Comparison of ENCODE assay signal across 1 cellular context in the genomic region with DNA sequence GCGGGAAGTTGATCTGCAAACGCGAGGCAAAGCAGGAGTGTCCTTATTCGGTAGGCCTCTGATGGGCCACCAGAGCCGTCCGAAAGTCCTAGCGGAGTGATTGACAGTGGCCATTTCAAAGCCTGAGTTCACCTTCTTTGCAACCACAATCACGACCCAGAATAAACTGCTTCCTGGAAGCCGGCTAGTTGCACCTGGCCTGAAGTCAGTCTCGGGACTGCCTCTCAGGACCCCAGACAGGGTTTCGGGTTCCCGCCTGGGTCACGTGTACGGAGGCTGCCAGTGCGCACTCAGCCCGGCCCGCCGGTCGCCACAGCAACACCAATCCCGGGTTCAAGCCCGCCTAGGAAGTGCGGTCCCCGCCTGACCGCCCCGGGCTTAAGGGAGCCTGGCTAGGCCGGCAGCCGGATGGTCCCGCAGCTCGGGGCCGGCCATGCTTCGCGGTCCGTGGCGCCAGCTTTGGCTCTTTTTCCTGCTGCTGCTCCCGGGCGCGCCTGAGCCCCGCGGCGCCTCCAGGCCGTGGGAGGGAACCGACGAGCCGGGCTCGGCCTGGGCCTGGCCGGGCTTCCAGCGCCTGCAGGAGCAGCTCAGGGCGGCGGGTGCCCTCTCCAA.
TF ChIP-seq lines count a peak whose summit lies in the region.

A gene with protein sequence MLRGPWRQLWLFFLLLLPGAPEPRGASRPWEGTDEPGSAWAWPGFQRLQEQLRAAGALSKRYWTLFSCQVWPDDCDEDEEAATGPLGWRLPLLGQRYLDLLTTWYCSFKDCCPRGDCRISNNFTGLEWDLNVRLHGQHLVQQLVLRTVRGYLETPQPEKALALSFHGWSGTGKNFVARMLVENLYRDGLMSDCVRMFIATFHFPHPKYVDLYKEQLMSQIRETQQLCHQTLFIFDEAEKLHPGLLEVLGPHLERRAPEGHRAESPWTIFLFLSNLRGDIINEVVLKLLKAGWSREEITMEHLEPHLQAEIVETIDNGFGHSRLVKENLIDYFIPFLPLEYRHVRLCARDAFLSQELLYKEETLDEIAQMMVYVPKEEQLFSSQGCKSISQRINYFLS (plus strand): TSS at position 375 of the 612 bp plus-strand sequence. CDS start 59 bp downstream, at position 434.

TF ChIP-seq in K562, 482 proteins besides CTCF, POLR2A, EP300 and RAD21 (continued from another document and continues in another):
- TF ChIP-seq, protein P1, sequence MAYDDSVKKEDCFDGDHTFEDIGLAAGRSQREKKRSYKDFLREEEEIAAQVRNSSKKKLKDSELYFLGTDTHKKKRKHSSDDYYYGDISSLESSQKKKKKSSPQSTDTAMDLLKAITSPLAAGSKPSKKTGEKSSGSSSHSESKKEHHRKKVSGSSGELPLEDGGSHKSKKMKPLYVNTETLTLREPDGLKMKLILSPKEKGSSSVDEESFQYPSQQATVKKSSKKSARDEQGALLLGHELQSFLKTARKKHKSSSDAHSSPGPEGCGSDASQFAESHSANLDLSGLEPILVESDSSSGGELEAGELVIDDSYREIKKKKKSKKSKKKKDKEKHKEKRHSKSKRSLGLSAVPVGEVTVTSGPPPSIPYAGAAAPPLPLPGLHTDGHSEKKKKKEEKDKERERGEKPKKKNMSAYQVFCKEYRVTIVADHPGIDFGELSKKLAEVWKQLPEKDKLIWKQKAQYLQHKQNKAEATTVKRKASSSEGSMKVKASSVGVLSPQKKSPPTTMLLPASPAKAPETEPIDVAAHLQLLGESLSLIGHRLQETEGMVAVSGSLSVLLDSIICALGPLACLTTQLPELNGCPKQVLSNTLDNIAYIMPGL (CRISPR knock-in tag; IDR thresholded peaks at IDR 0.05): peak; percentile 86
- no peak for TF ChIP-seq EZH2 (IDR thresholded peaks at IDR 0.05; ENCODE audit: borderline replicate concordance, low read depth, low read length)
- TF ChIP-seq, protein P2, sequence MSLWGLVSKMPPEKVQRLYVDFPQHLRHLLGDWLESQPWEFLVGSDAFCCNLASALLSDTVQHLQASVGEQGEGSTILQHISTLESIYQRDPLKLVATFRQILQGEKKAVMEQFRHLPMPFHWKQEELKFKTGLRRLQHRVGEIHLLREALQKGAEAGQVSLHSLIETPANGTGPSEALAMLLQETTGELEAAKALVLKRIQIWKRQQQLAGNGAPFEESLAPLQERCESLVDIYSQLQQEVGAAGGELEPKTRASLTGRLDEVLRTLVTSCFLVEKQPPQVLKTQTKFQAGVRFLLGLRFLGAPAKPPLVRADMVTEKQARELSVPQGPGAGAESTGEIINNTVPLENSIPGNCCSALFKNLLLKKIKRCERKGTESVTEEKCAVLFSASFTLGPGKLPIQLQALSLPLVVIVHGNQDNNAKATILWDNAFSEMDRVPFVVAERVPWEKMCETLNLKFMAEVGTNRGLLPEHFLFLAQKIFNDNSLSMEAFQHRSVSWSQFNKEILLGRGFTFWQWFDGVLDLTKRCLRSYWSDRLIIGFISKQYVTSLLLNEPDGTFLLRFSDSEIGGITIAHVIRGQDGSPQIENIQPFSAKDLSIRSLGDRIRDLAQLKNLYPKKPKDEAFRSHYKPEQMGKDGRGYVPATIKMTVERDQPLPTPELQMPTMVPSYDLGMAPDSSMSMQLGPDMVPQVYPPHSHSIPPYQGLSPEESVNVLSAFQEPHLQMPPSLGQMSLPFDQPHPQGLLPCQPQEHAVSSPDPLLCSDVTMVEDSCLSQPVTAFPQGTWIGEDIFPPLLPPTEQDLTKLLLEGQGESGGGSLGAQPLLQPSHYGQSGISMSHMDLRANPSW (CRISPR knock-in tag; IDR thresholded peaks at IDR 0.05): 0 out of 2 replicates have a peak, but pooled peaks have one; percentile 45
- no peak for TF ChIP-seq CREB1 (IDR thresholded peaks at IDR 0.05)
- peak; percentile 43; the same call in 1 of the 2 replicates for TF ChIP-seq CREB1 (CRISPR knock-in tag; IDR thresholded peaks at IDR 0.05)
- TF ChIP-seq, protein P3, sequence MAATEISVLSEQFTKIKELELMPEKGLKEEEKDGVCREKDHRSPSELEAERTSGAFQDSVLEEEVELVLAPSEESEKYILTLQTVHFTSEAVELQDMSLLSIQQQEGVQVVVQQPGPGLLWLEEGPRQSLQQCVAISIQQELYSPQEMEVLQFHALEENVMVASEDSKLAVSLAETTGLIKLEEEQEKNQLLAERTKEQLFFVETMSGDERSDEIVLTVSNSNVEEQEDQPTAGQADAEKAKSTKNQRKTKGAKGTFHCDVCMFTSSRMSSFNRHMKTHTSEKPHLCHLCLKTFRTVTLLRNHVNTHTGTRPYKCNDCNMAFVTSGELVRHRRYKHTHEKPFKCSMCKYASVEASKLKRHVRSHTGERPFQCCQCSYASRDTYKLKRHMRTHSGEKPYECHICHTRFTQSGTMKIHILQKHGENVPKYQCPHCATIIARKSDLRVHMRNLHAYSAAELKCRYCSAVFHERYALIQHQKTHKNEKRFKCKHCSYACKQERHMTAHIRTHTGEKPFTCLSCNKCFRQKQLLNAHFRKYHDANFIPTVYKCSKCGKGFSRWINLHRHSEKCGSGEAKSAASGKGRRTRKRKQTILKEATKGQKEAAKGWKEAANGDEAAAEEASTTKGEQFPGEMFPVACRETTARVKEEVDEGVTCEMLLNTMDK (IDR thresholded peaks at IDR 0.05; ENCODE audit: borderline replicate concordance, insufficient read depth, low read depth, low read length, poor library complexity, severe bottlenecking): no peak
- peak; percentile 51 for TF ChIP-seq ZBTB17 (CRISPR knock-in tag; IDR thresholded peaks at IDR 0.05)
- peak; percentile 87 for TF ChIP-seq FIP1L1 (IDR thresholded peaks at IDR 0.05; ENCODE audit: low read depth, low read length, poor library complexity, severe bottlenecking)
- 0 out of 2 replicates have a peak, but pooled peaks have one; percentile 28 for TF ChIP-seq CBFA2T3 (IDR thresholded peaks at IDR 0.05)
- TF ChIP-seq ZNF133 (CRISPR knock-in tag; IDR thresholded peaks at IDR 0.05): no peak
- TF ChIP-seq NBN (IDR thresholded peaks at IDR 0.05; ENCODE audit: low read depth): no peak; the same call in 1 of the 2 replicates
- TF ChIP-seq, protein P4, sequence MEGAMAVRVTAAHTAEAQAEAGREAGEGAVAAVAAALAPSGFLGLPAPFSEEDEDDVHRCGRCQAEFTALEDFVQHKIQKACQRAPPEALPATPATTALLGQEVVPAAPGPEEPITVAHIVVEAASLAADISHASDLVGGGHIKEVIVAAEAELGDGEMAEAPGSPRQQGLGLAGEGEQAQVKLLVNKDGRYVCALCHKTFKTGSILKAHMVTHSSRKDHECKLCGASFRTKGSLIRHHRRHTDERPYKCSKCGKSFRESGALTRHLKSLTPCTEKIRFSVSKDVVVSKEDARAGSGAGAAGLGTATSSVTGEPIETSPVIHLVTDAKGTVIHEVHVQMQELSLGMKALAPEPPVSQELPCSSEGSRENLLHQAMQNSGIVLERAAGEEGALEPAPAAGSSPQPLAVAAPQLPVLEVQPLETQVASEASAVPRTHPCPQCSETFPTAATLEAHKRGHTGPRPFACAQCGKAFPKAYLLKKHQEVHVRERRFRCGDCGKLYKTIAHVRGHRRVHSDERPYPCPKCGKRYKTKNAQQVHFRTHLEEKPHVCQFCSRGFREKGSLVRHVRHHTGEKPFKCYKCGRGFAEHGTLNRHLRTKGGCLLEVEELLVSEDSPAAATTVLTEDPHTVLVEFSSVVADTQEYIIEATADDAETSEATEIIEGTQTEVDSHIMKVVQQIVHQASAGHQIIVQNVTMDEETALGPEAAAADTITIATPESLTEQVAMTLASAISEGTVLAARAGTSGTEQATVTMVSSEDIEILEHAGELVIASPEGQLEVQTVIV (CRISPR knock-in tag; IDR thresholded peaks at IDR 0.05; ENCODE audit: borderline replicate concordance): no peak
- TF ChIP-seq, protein P5, sequence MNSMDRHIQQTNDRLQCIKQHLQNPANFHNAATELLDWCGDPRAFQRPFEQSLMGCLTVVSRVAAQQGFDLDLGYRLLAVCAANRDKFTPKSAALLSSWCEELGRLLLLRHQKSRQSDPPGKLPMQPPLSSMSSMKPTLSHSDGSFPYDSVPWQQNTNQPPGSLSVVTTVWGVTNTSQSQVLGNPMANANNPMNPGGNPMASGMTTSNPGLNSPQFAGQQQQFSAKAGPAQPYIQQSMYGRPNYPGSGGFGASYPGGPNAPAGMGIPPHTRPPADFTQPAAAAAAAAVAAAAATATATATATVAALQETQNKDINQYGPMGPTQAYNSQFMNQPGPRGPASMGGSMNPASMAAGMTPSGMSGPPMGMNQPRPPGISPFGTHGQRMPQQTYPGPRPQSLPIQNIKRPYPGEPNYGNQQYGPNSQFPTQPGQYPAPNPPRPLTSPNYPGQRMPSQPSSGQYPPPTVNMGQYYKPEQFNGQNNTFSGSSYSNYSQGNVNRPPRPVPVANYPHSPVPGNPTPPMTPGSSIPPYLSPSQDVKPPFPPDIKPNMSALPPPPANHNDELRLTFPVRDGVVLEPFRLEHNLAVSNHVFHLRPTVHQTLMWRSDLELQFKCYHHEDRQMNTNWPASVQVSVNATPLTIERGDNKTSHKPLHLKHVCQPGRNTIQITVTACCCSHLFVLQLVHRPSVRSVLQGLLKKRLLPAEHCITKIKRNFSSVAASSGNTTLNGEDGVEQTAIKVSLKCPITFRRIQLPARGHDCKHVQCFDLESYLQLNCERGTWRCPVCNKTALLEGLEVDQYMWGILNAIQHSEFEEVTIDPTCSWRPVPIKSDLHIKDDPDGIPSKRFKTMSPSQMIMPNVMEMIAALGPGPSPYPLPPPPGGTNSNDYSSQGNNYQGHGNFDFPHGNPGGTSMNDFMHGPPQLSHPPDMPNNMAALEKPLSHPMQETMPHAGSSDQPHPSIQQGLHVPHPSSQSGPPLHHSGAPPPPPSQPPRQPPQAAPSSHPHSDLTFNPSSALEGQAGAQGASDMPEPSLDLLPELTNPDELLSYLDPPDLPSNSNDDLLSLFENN (IDR thresholded peaks at IDR 0.05; ENCODE audit: low read depth in 2 of 2, low read length in 2 of 2): no peak
- TF ChIP-seq LARP7 (IDR thresholded peaks at IDR 0.05): no peak
- TF ChIP-seq, protein P6, sequence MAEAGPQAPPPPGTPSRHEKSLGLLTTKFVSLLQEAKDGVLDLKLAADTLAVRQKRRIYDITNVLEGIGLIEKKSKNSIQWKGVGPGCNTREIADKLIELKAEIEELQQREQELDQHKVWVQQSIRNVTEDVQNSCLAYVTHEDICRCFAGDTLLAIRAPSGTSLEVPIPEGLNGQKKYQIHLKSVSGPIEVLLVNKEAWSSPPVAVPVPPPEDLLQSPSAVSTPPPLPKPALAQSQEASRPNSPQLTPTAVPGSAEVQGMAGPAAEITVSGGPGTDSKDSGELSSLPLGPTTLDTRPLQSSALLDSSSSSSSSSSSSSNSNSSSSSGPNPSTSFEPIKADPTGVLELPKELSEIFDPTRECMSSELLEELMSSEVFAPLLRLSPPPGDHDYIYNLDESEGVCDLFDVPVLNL (CRISPR knock-in tag; IDR thresholded peaks at IDR 0.05; ENCODE audit: low read depth): no peak; the same call in none of the 2 replicates
- no peak for TF ChIP-seq ZNF764 (CRISPR knock-in tag; IDR thresholded peaks at IDR 0.05; ENCODE audit: low read depth)
- TF ChIP-seq, protein P7, sequence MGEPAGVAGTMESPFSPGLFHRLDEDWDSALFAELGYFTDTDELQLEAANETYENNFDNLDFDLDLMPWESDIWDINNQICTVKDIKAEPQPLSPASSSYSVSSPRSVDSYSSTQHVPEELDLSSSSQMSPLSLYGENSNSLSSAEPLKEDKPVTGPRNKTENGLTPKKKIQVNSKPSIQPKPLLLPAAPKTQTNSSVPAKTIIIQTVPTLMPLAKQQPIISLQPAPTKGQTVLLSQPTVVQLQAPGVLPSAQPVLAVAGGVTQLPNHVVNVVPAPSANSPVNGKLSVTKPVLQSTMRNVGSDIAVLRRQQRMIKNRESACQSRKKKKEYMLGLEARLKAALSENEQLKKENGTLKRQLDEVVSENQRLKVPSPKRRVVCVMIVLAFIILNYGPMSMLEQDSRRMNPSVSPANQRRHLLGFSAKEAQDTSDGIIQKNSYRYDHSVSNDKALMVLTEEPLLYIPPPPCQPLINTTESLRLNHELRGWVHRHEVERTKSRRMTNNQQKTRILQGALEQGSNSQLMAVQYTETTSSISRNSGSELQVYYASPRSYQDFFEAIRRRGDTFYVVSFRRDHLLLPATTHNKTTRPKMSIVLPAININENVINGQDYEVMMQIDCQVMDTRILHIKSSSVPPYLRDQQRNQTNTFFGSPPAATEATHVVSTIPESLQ (CRISPR knock-in tag; IDR thresholded peaks at IDR 0.05): peak; percentile 96
- TF ChIP-seq LCOR (CRISPR knock-in tag; IDR thresholded peaks at IDR 0.05): peak; percentile 75
- TF ChIP-seq PTTG1 (tag; IDR thresholded peaks at IDR 0.05; ENCODE audit: low read depth): no peak
- TF ChIP-seq SAFB2 (IDR thresholded peaks at IDR 0.05; ENCODE audit: borderline replicate concordance, low read depth, low read length, severe bottlenecking): no peak
- TF ChIP-seq RUNX1 (IDR thresholded peaks at IDR 0.05; ENCODE audit: low read depth): no peak
- no peak for TF ChIP-seq RBM14 (IDR thresholded peaks at IDR 0.05; ENCODE audit: borderline replicate concordance, insufficient read depth, low read depth, low read length)
- no peak for TF ChIP-seq HMG20A (CRISPR knock-in tag; conservative IDR thresholded peaks at IDR 0.05)
- TF ChIP-seq, protein P8, sequence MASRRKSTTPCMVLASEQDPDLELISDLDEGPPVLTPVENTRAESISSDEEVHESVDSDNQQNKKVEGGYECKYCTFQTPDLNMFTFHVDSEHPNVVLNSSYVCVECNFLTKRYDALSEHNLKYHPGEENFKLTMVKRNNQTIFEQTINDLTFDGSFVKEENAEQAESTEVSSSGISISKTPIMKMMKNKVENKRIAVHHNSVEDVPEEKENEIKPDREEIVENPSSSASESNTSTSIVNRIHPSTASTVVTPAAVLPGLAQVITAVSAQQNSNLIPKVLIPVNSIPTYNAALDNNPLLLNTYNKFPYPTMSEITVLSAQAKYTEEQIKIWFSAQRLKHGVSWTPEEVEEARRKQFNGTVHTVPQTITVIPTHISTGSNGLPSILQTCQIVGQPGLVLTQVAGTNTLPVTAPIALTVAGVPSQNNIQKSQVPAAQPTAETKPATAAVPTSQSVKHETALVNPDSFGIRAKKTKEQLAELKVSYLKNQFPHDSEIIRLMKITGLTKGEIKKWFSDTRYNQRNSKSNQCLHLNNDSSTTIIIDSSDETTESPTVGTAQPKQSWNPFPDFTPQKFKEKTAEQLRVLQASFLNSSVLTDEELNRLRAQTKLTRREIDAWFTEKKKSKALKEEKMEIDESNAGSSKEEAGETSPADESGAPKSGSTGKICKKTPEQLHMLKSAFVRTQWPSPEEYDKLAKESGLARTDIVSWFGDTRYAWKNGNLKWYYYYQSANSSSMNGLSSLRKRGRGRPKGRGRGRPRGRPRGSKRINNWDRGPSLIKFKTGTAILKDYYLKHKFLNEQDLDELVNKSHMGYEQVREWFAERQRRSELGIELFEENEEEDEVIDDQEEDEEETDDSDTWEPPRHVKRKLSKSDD (conservative IDR thresholded peaks at IDR 0.05; ENCODE audit: low read length): no peak
- TF ChIP-seq EHMT2 (IDR thresholded peaks at IDR 0.05): no peak
- 0 out of 2 replicates have a peak, but pooled peaks have one; percentile 18 for TF ChIP-seq HDAC8 (tag; IDR thresholded peaks at IDR 0.05)
- TF ChIP-seq FOXA3 (CRISPR knock-in tag; conservative IDR thresholded peaks at IDR 0.05 in 1 of 2, IDR thresholded peaks at IDR 0.05 in 1 of 2): peak in 1 of 2 experiments; percentile 66; a peak in 2 of 4 replicates
- no peak for TF ChIP-seq GTF2F1 (IDR thresholded peaks at IDR 0.05; ENCODE audit: low read depth, low read length)
- no peak for TF ChIP-seq SMC3 (conservative IDR thresholded peaks at IDR 0.05; ENCODE audit: insufficient read depth, low read depth, low read length)
- no peak for TF ChIP-seq GATAD2B (IDR thresholded peaks at IDR 0.05; ENCODE audit: borderline replicate concordance)
- no peak for TF ChIP-seq HNRNPH1 (optimal IDR thresholded peaks at IDR 0.05; ENCODE audit: low read depth, low read length)
- peak; percentile 85 for TF ChIP-seq SP1 (CRISPR knock-in tag; IDR thresholded peaks at IDR 0.05)
- no peak for TF ChIP-seq RFX7 (CRISPR knock-in tag; IDR thresholded peaks at IDR 0.05)
- TF ChIP-seq CCNT2 (IDR thresholded peaks at IDR 0.05; ENCODE audit: borderline replicate concordance, extremely low read depth, insufficient read length, low read depth, low read length): peak; percentile 77
